24 cellular contexts compared by ENCODE assay signal in genomic region chr17:31677036-31677435, GRCh38.
"Had no signal": no experiment of that assay in that cellular context is flagged by ENCODE, and none has a peak within 500 bp of the region (broad histone marks: within the 10 kb centered on the region; RNA-seq: fewer than 3 reads in every experiment).

No MANE protein-coding gene starts in this region.

- H3K36me3 ChIP-seq: adrenal gland, esophagus muscularis mucosa, gastrocnemius medialis had no signal

- H3K27me3 ChIP-seq: adrenal gland, body of pancreas, foreskin keratinocyte had no signal

- H3K4me1 ChIP-seq: body of pancreas had no signal

- H3K9me3 ChIP-seq: adrenal gland, body of pancreas, esophagus muscularis mucosa, gastrocnemius medialis had no signal

- ATAC-seq: activated CD4-positive, alpha-beta T cell treated with anti-CD3 and anti-CD28 coated beads for 36 hours; activated T-cell treated with anti-CD3 and anti-CD28 coated beads, Interleukin-2, amount 50 U/mL, for 72 hours; body of pancreas; foreskin keratinocyte; gastrocnemius medialis had no signal

- DNase-seq: activated CD4-positive, alpha-beta memory T cell treated with anti-CD3 and anti-CD28 coated beads, Interleukin-2, amount 10 ng/mL, durations not matched to agents 7 days and 5 days; activated CD4-positive, alpha-beta T cell treated with anti-CD3 and anti-CD28 coated beads for 36 hours; activated CD4-positive, alpha-beta T cell treated with anti-CD3 and anti-CD28 coated beads, Interleukin-2, amount 10 ng/mL, durations not matched to agents 24 days and 14 days; activated CD4-positive, alpha-beta T cell treated with anti-CD3 and anti-CD28 coated beads, Interleukin-2, amount 50 U/mL, for 4 hours; activated CD4-positive, CD25-positive, alpha-beta regulatory T cell; activated CD4-positive, CD25-positive, alpha-beta regulatory T cell treated with anti-CD3 and anti-CD28 coated beads, Interleukin-2, amount 50 U/mL, for 72 hours; activated gamma-delta T cell; activated naive CD4-positive, alpha-beta T cell treated with anti-CD3 and anti-CD28 coated beads, Interleukin-2, amount 50 U/mL, for 16 hours; activated naive CD4-positive, alpha-beta T cell treated with Interleukin-2 at 50 U/mL for 16 hours; activated T-cell treated with anti-CD3 and anti-CD28 coated beads for 4 hours; activated T-cell treated with anti-CD3 and anti-CD28 coated beads, Interleukin-2, amount 50 U/mL, for 24 hours; activated T-cell treated with anti-CD3 and anti-CD28 coated beads, Interleukin-2, amount 50 U/mL, for 72 hours; adrenal gland; amygdala; aorta; body of pancreas; caudate nucleus; dorsolateral prefrontal cortex; effector memory CD4-positive, alpha-beta T cell; foreskin keratinocyte; gastrocnemius medialis; glutamatergic neuron; T-helper 2 cell had no signal

- H3K27ac ChIP-seq: adrenal gland, body of pancreas, dorsolateral prefrontal cortex, esophagus muscularis mucosa, foreskin keratinocyte, gastrocnemius medialis had no signal

- H3K4me3 ChIP-seq: adrenal gland, body of pancreas, dorsolateral prefrontal cortex, esophagus muscularis mucosa, gastrocnemius medialis had no signal
